10 cellular contexts compared by ENCODE assay signal in genomic region chr6:149896491-149896890, GRCh38. TPM values are rescaled to one million over a fixed set of nuclear protein-coding genes. Genes with fewer than 3 reads are reported as not detected.
DNase-seq lines count a peak whose midpoint lies in the region; ATAC-seq, FAIRE-seq and TF ChIP-seq lines count a peak whose summit lies in the region.
"Had no signal": no experiment of that assay in that cellular context is flagged by ENCODE, and none has a peak within 500 bp of the region (broad histone marks: within the 10 kb centered on the region; RNA-seq: fewer than 3 reads in every experiment).

No MANE protein-coding gene starts in this region.

- DNase-seq in EL: peak; percentile 69
- DNase-seq in PC-3: peak; percentile 20
- DNase-seq in frontal cortex (ENCODE audit: low spot score in 2 of 2): no peak
- DNase-seq in NCI-H526 treated with DMSO at 0.1 percent for 48 hours (lab: John Stamatoyannopoulos, UW): no peak
- no peak for DNase-seq in NCI-H187 treated with DMSO at 0.1 percent for 48 hours (lab: John Stamatoyannopoulos, UW)
- DNase-seq: NCI-H524 had no signal

- no peaks in the 10 kb centered on the region for H3K9me3 ChIP-seq in PC-3 (ENCODE audit: low read length)
- H3K9me3 ChIP-seq in esophagus (ENCODE audit: control insufficient read depth in 2 of 2, insufficient read depth in 1 of 2, low read depth in 1 of 2, low read length in 1 of 2): no peaks in the 10 kb centered on the region
- no peaks in the 10 kb centered on the region for H3K9me3 ChIP-seq in skeletal muscle tissue (ENCODE audit: control insufficient read depth in 3 of 3, low read length in 3 of 3)

- no peak overlapping the region for H3K4me3 ChIP-seq in PC-3 (ENCODE audit: low read length)
- H3K4me3 ChIP-seq in esophagus (ENCODE audit: low read depth in 1 of 2, low read length in 2 of 2): peak overlapping the region in 1 of 2 donors; percentile 51
- H3K4me3 ChIP-seq in skeletal muscle tissue (ENCODE audit: low read length in 3 of 3): no peak overlapping the region

- intact Hi-C loops in PC-3 (cut with micrococcal nuclease): no loop called here

- H3K4me1 ChIP-seq in PC-3 (ENCODE audit: insufficient read depth, low read length) (peaks cover 36% of the 10 kb centered on the region), esophagus (ENCODE audit: control insufficient read depth in 2 of 2, insufficient read depth in 2 of 2, low read length in 1 of 2) (peaks cover 16 to 35% of the 10 kb centered on the region in 2 donors), skeletal muscle tissue (ENCODE audit: control insufficient read depth in 3 of 3, insufficient read depth in 3 of 3, low read length in 3 of 3) (peaks cover 32 to 39% (median 37%) of the 10 kb centered on the region in 3 donors)

- 85 to 89% methylated on average over 3 of the region's 3 CpGs for WGBS in esophagus, 2 donors

- TF ChIP-seq CTCF in PC-3 (conservative IDR thresholded peaks at IDR 0.05; ENCODE audit: low read depth, low read length): no peak

- H3K9me2 ChIP-seq in PC-3 (replicated peaks; ENCODE audit: low read length): no peaks in the 10 kb centered on the region

- POLR2A ChIA-PET in PC-3 (lab: Charles Lee; ENCODE audit: unreplicated experiment): no interaction called here

- no peak overlapping the region for H2AFZ ChIP-seq in PC-3 (ENCODE audit: low read length)

- H3K27ac ChIP-seq in PC-3 (ENCODE audit: low read length) (peak overlapping the region; percentile 86), esophagus (ENCODE audit: low read depth in 2 of 2, low read length in 1 of 2) (peak overlapping the region; percentile 92 to 95), skeletal muscle tissue (ENCODE audit: low read depth, low read length) (peak overlapping the region; percentile 75)

- BruUV-seq in PC-3 (replicated peaks; lab: Mats Ljungman, UMichigan): no TSS peak

- FAIRE-seq in frontal cortex (lab: Jason Lieb, UNC): no peak

- CTCF ChIA-PET in PC-3 (lab: Charles Lee): no interaction called here

- no peaks in the 10 kb centered on the region for H3K79me2 ChIP-seq in PC-3 (ENCODE audit: low read length)

- H3K4me2 ChIP-seq in PC-3 (ENCODE audit: low read length): peak overlapping the region; percentile 79

- H3K9ac ChIP-seq in PC-3 (ENCODE audit: low read length): peak overlapping the region; percentile 8; the same call in 1 of the 2 replicates
- H3K9ac ChIP-seq in skeletal muscle tissue (ENCODE audit: low read depth in 1 of 3, low read length in 3 of 3): peak overlapping the region in 1 of 3 donors; percentile 28

- no peaks in the 10 kb centered on the region for H4K20me1 ChIP-seq in PC-3 (ENCODE audit: low read length)

- H3F3A ChIP-seq in PC-3 (ENCODE audit: low read length, unreplicated experiment): no peaks in the 10 kb centered on the region

- no peaks in the 10 kb centered on the region for H3K27me3 ChIP-seq in PC-3 (ENCODE audit: low read length)
- H3K27me3 ChIP-seq in esophagus (ENCODE audit: control insufficient read depth in 1 of 2, insufficient read depth in 2 of 2, low read length in 2 of 2): no peaks in the 10 kb centered on the region
- H3K27me3 ChIP-seq in skeletal muscle tissue (ENCODE audit: control insufficient read depth in 3 of 3, insufficient read depth in 3 of 3, low read length in 3 of 3): no peaks in the 10 kb centered on the region

- peak; percentile 18; the same call in 1 of the 2 replicates for ATAC-seq in PC-3
- no peak for ATAC-seq in GM18870 (IDR thresholded peaks at IDR 0.05; ENCODE audit: unreplicated experiment)

- H3K36me3 ChIP-seq in PC-3 (ENCODE audit: low read depth, low read length): no peaks in the 10 kb centered on the region
- no peaks in the 10 kb centered on the region for H3K36me3 ChIP-seq in esophagus (ENCODE audit: control insufficient read depth in 2 of 2, insufficient read depth in 2 of 2, low read length in 1 of 2)
- H3K36me3 ChIP-seq in skeletal muscle tissue (ENCODE audit: control insufficient read depth in 3 of 3, insufficient read depth in 3 of 3, low read length in 3 of 3): no peaks in the 10 kb centered on the region

RNA-seq across cellular contexts. Expression of gene RAET1E, which starts 1.4 kb away (rescaled TPM):
- 0.40 and 1.7 TPM in 2 replicates for total RNA-seq in PC-3 (2014; rRNA removed)
- polyA plus RNA-seq in esophagus: 10 to 100 TPM; 25.1 to 72.5 TPM
- 1.0 TPM for total RNA-seq in skeletal muscle tissue
- total RNA-seq in frontal cortex: not detected
- total RNA-seq: renal cortical epithelial cell had no signal

RNA-seq across cellular contexts. Expression of gene RAET1G, which starts 26.4 kb away (rescaled TPM):
- 1.5 and 2.0 TPM in 2 replicates for total RNA-seq in PC-3 (2014; rRNA removed)
- 10 to 100 TPM in 1 of 2 donors, 1 to 10 TPM in 1; 8.9 to 21.2 TPM for polyA plus RNA-seq in esophagus
- not detected for total RNA-seq in skeletal muscle tissue
- not detected for total RNA-seq in frontal cortex

RNA-seq across cellular contexts. Expression of gene LRP11, which starts 32.3 kb away (rescaled TPM):
- total RNA-seq in PC-3 (2014; rRNA removed) (32.0 and 39.9 TPM in 2 replicates), skeletal muscle tissue (15.7 TPM), frontal cortex (30.6 TPM)
- polyA plus RNA-seq in esophagus: 10 to 100 TPM; 20.8 to 25.6 TPM

RNA-seq across cellular contexts. Expression of gene ULBP2, which starts 45.3 kb away (rescaled TPM):
- total RNA-seq in PC-3 (2014; rRNA removed) (5.8 and 8.1 TPM in 2 replicates), skeletal muscle tissue (not detected), frontal cortex (5.3 TPM)
- 1 to 10 TPM; 1.7 to 5.4 TPM for polyA plus RNA-seq in esophagus

Comparison
In these comparisons a context has a peak if more than half of its experiments do, and no peak if none do; other contexts are left out.
1. DNase-seq: peak in EL (single experiment) and PC-3 (single experiment); none in frontal cortex (0 of 2), NCI-H526 treated with DMSO at 0.1 percent for 48 hours (single experiment) and NCI-H187 treated with DMSO at 0.1 percent for 48 hours (single experiment).
2. Peak in every context shown above with its lines, with median percentiles within 50 percentile points of each other: H3K27ac ChIP-seq.